ENCODE assay signal across 1 cellular context in genomic region chr11:100769165-100769564, GRCh38.
TF ChIP-seq lines count a peak whose summit lies in the region.

No MANE protein-coding gene starts in this region.

TF ChIP-seq in SK-N-SH treated with all-trans-retinoic acid at 6 μM for 48 hours, 23 proteins besides CTCF, POLR2A, EP300 and RAD21 (continued from another document):
- no peak for TF ChIP-seq OSR1 (CRISPR knock-in tag; IDR thresholded peaks at IDR 0.05)
- no peak for TF ChIP-seq RARB (CRISPR knock-in tag; IDR thresholded peaks at IDR 0.05)
- no peak for TF ChIP-seq CSRNP3 (CRISPR knock-in tag; IDR thresholded peaks at IDR 0.05)
- TF ChIP-seq, protein P1, sequence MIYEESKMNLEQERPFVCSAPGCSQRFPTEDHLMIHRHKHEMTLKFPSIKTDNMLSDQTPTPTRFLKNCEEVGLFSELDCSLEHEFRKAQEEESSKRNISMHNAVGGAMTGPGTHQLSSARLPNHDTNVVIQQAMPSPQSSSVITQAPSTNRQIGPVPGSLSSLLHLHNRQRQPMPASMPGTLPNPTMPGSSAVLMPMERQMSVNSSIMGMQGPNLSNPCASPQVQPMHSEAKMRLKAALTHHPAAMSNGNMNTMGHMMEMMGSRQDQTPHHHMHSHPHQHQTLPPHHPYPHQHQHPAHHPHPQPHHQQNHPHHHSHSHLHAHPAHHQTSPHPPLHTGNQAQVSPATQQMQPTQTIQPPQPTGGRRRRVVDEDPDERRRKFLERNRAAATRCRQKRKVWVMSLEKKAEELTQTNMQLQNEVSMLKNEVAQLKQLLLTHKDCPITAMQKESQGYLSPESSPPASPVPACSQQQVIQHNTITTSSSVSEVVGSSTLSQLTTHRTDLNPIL (CRISPR knock-in tag; IDR thresholded peaks at IDR 0.05; ENCODE audit: low read depth), result no peak
- TF ChIP-seq ZNF565 (CRISPR knock-in tag; conservative IDR thresholded peaks at IDR 0.05; ENCODE audit: low read depth), result no peak
- TF ChIP-seq ZC3H10 (CRISPR knock-in tag; IDR thresholded peaks at IDR 0.05), result no peak
- no peak for TF ChIP-seq ESRRG (CRISPR knock-in tag; IDR thresholded peaks at IDR 0.05)
- no peak for TF ChIP-seq ISL1 (CRISPR knock-in tag; IDR thresholded peaks at IDR 0.05)
- TF ChIP-seq ZFP30 (CRISPR knock-in tag; IDR thresholded peaks at IDR 0.05), result no peak
- no peak for TF ChIP-seq PPARA (CRISPR knock-in tag; IDR thresholded peaks at IDR 0.05; ENCODE audit: borderline replicate concordance)
- TF ChIP-seq TSHZ2 (CRISPR knock-in tag; IDR thresholded peaks at IDR 0.05), result no peak
